In genomic region chr3:141250342-141250741, GRCh38 we compare ENCODE assay signal across 16 cellular contexts.
"Had no signal": no experiment of that assay in that cellular context is flagged by ENCODE, and none has a peak within 500 bp of the region (broad histone marks: within the 10 kb centered on the region; RNA-seq: fewer than 3 reads in every experiment).

No MANE protein-coding gene starts in this region.

- H3K36me3 ChIP-seq: neutrophil, thoracic aorta had no signal

- H3K4me3 Mint-ChIP-seq: activated T-cell treated with anti-CD3 and anti-CD28 coated beads, Interleukin-2, amount 50 U/mL, for 72 hours; memory B cell; naive thymus-derived CD8-positive, alpha-beta T cell had no signal

- H3K27me3 Mint-ChIP-seq: naive thymus-derived CD8-positive, alpha-beta T cell had no signal

- ATAC-seq: activated T-cell treated with anti-CD3 and anti-CD28 coated beads, Interleukin-2, amount 50 U/mL, for 72 hours; left ventricle myocardium superior; naive thymus-derived CD8-positive, alpha-beta T cell had no signal

- H3K27ac ChIP-seq: dorsolateral prefrontal cortex, neutrophil, parathyroid adenoma, thoracic aorta, VCaP had no signal

- H3K27ac Mint-ChIP-seq: activated T-cell treated with anti-CD3 and anti-CD28 coated beads, Interleukin-2, amount 50 U/mL, for 72 hours; memory B cell had no signal

- H3K9me3 Mint-ChIP-seq: activated naive CD4-positive, alpha-beta T cell treated with anti-CD3 and anti-CD28 coated beads, Interleukin-2, amount 50 U/mL, for 72 hours; activated T-cell treated with anti-CD3 and anti-CD28 coated beads, Interleukin-2, amount 50 U/mL, for 72 hours; memory B cell; naive thymus-derived CD8-positive, alpha-beta T cell had no signal

- H3K9me3 ChIP-seq: neutrophil, thoracic aorta had no signal

- H3K27me3 ChIP-seq: dorsolateral prefrontal cortex, neutrophil had no signal

- FAIRE-seq: endometrium had no signal

- H3K4me3 ChIP-seq: dorsolateral prefrontal cortex, thoracic aorta had no signal

- H3K36me3 Mint-ChIP-seq: activated naive CD4-positive, alpha-beta T cell treated with anti-CD3 and anti-CD28 coated beads, Interleukin-2, amount 50 U/mL, for 72 hours had no signal

- H3K9ac ChIP-seq: parathyroid adenoma had no signal

- H2AFZ ChIP-seq: parathyroid adenoma had no signal

- DNase-seq: activated CD8-positive, alpha-beta memory T cell treated with anti-CD3 and anti-CD28 coated beads, Interleukin-2, amount 50 U/mL, for 48 hours; activated gamma-delta T cell; activated T-cell treated with anti-CD3 and anti-CD28 coated beads, Interleukin-2, amount 50 U/mL, for 72 hours; dorsolateral prefrontal cortex; hippocampal formation; kidney glomerular epithelial cell; left ventricle myocardium superior; stimulated activated CD4-positive, alpha-beta T cell treated with anti-CD3 and anti-CD28 coated beads, Interleukin-1b, Interleukin-23, amount 100 ng/mL, for 48 hours had no signal
